7 cellular contexts compared by ENCODE assay signal in genomic region chr11:64854157-64854533, GRCh38. TPM values are rescaled to one million over a fixed set of nuclear protein-coding genes. Genes with fewer than 3 reads are reported as not detected.
DNase-seq lines count a peak whose midpoint lies in the region; FAIRE-seq and TF ChIP-seq lines count a peak whose summit lies in the region.
"Had no signal": no experiment of that assay in that cellular context is flagged by ENCODE, and none has a peak within 500 bp of the region (broad histone marks: within the 10 kb centered on the region; RNA-seq: fewer than 3 reads in every experiment).

No MANE protein-coding gene starts in this region.

- H3K4ac ChIP-seq in H1 (replicated peaks; ENCODE audit: insufficient read length, low read depth, low read length) = no peak overlapping the region

- H4K5ac ChIP-seq in H1 (ENCODE audit: insufficient read length, low read depth, low read length) = no peak overlapping the region

- FAIRE-seq in H1 (lab: Jason Lieb, UNC) (no peak), GM12891 (lab: Jason Lieb, UNC) (no peak)

- H2BK20ac ChIP-seq in H1 (ENCODE audit: low read length) = no peak overlapping the region

- no peak overlapping the region for H3K23ac ChIP-seq in H1 (ENCODE audit: insufficient read length)

- H3K9ac ChIP-seq in H1 (replicated peaks in 1 of 4; ENCODE audit: extremely low read depth in 1 of 4, low read depth in 3 of 4, low read length in 3 of 4) = 0 out of 7 replicates have a peak overlapping the region, but pooled peaks of 1 of the 4 experiments have one; percentile 5

- H3K4me1 Mint-ChIP-seq in activated T-cell treated with anti-CD3 and anti-CD28 coated beads, Interleukin-2, amount 50 U/mL, for 24 hours (ENCODE audit: low read depth) = peaks cover 91% of the 10 kb centered on the region

- H3K9me3 Mint-ChIP-seq in activated T-cell treated with anti-CD3 and anti-CD28 coated beads, Interleukin-2, amount 50 U/mL, for 24 hours = no peaks in the 10 kb centered on the region

- TF ChIP-seq POLR2A in H1 (IDR thresholded peaks at IDR 0.05; ENCODE audit: control extremely low read depth in 1 of 2, low read depth in 2 of 2, low read length in 2 of 2) (no peak), stomach (IDR thresholded peaks at IDR 0.05) (no peak), GM12891 (IDR thresholded peaks at IDR 0.05; ENCODE audit: low read depth, low read length) (no peak)

- H3K27ac Mint-ChIP-seq in activated T-cell treated with anti-CD3 and anti-CD28 coated beads, Interleukin-2, amount 50 U/mL, for 24 hours = peak overlapping the region; percentile 40

- H3K79me1 ChIP-seq in H1 (ENCODE audit: low read depth, low read length) = no peaks in the 10 kb centered on the region

- TF ChIP-seq CTCF in H1 (IDR thresholded peaks at IDR 0.05; ENCODE audit: control extremely low read depth in 1 of 3, insufficient read depth in 1 of 3, low read depth in 1 of 3, low read length in 3 of 3) (no peak), stomach (IDR thresholded peaks at IDR 0.05) (no peak)

- no peaks in the 10 kb centered on the region for H3K23me2 ChIP-seq in H1 (ENCODE audit: low read depth, low read length)

- H4K20me1 ChIP-seq in H1 (replicated peaks in 1 of 2; ENCODE audit: control insufficient read depth in 1 of 2, insufficient read depth in 2 of 2, low read length in 2 of 2) = peaks cover 0 to 5% of the 10 kb centered on the region in 2 experiments

- H3K27me3 ChIP-seq in H1 (replicated peaks in 1 of 4; ENCODE audit: control insufficient read depth in 3 of 4, extremely low read depth in 1 of 4, insufficient read depth in 3 of 4, low read length in 3 of 4) = no peaks in the 10 kb centered on the region
- no peaks in the 10 kb centered on the region for H3K27me3 ChIP-seq in stomach

- no peak overlapping the region for H3K4me2 ChIP-seq in H1 (ENCODE audit: insufficient read depth in 1 of 2, low read depth in 2 of 2, low read length in 2 of 2)

- H3K27me3 Mint-ChIP-seq in activated T-cell treated with anti-CD3 and anti-CD28 coated beads, Interleukin-2, amount 50 U/mL, for 24 hours = no peaks in the 10 kb centered on the region

- H3K18ac ChIP-seq in H1 (ENCODE audit: extremely low read depth, low read length) = no peak overlapping the region

- peak overlapping the region; percentile 39 for H3K4me3 Mint-ChIP-seq in activated T-cell treated with anti-CD3 and anti-CD28 coated beads, Interleukin-2, amount 50 U/mL, for 24 hours

- H2BK15ac ChIP-seq in H1 (ENCODE audit: low read length) = no peak overlapping the region

- no peaks in the 10 kb centered on the region for H3K79me2 ChIP-seq in H1 (ENCODE audit: control insufficient read depth in 1 of 2, insufficient read depth in 2 of 2, low read length in 2 of 2)

- peaks cover 71% of the 10 kb centered on the region for H3K36me3 Mint-ChIP-seq in activated T-cell treated with anti-CD3 and anti-CD28 coated beads, Interleukin-2, amount 50 U/mL, for 24 hours (ENCODE audit: low read depth)

- no peak overlapping the region for H3K14ac ChIP-seq in H1 (ENCODE audit: insufficient read length)

- intact Hi-C loops in stomach (cut with DNase I; ENCODE audit: low total_unique reads) = no loop called here

- H3K9me3 ChIP-seq in H1 (ENCODE audit: insufficient read depth in 2 of 2, low read depth in 1 of 2, low read length in 1 of 2) (no peaks in the 10 kb centered on the region), stomach (no peaks in the 10 kb centered on the region)

- H3K56ac ChIP-seq in H1 (replicated peaks; ENCODE audit: insufficient read length, low read depth, low read length) = no peak overlapping the region

- H4K8ac ChIP-seq in H1 (ENCODE audit: extremely low read depth, insufficient read depth, low read length) = no peak overlapping the region

- H3K4me1 ChIP-seq in H1 (replicated peaks in 1 of 4; ENCODE audit: control insufficient read depth in 3 of 4, insufficient read depth in 4 of 4, low read length in 3 of 4) (peaks cover 0 to 12% (median 5%) of the 10 kb centered on the region in 4 experiments; a peak in 5 of 7 replicates), stomach (peaks cover 93 to 99% (median 97%) of the 10 kb centered on the region in 4 donors)

- WGBS in H1 (ENCODE audit: extremely low coverage in 1 of 2, insufficient coverage in 1 of 2, insufficient read length in 1 of 2, insufficient replicate concordance in 2 of 2, low coverage in 1 of 2, low lambda C conversion rate in 2 of 2, missing lambda C conversion rate in 1 of 2), 2 experiments = 90% methylated on average over 24 of the region's 25 CpGs; no CpG with 5 or more reads in 1 of the 2 experiments
- 94 to 97% (median 96%) methylated on average over 24 to 25 of the region's 25 CpGs for WGBS in stomach, 5 donors

- no peak for TF ChIP-seq RAD21 in H1 (IDR thresholded peaks at IDR 0.05 in 1 of 2, conservative IDR thresholded peaks at IDR 0.05 in 1 of 2; ENCODE audit: low read depth in 2 of 2, low read length in 2 of 2)

- H3K27ac ChIP-seq in H1 (ENCODE audit: low read depth, low read length) (no peak overlapping the region), stomach (peak overlapping the region; percentile 2 to 94 (median 92))

- no peak overlapping the region for H2AK5ac ChIP-seq in H1 (ENCODE audit: low read depth, low read length)

- POLR2A ChIA-PET in H1 (lab: Charles Lee; ENCODE audit: partially characterized antibody) = interaction anchor here (1.3 to 25.7 kb wide), 2 partner anchors 13 to 30 kb away, joined by 4 to 408 read pairs; partner anchors contain the start of gene EHD1

- DNase-seq in activated T-cell treated with anti-CD3 and anti-CD28 coated beads, Interleukin-2, amount 50 U/mL, for 24 hours = no peak
- no peak for DNase-seq in activated T-cell treated with anti-CD3 and anti-CD28 coated beads for 4 hours
- no peak for DNase-seq in H1 (ENCODE audit: low read depth in 1 of 2, low spot score in 2 of 2)
- DNase-seq in stomach = no peak
- no peak for DNase-seq in cerebellum (ENCODE audit: low spot score)
- DNase-seq in GM12891 (ENCODE audit: insufficient read length, low spot score) = no peak
- DNase-seq: KBM-7 had no signal

- TF ChIP-seq EP300 in H1 (IDR thresholded peaks at IDR 0.05; ENCODE audit: borderline replicate concordance in 1 of 2, low read depth in 2 of 2, low read length in 2 of 2) = no peak
- no peak for TF ChIP-seq EP300 in stomach (IDR thresholded peaks at IDR 0.05)

- H3K4me3 ChIP-seq in H1 (ENCODE audit: extremely low read depth in 1 of 4, insufficient read depth in 2 of 4, low read depth in 3 of 4, low read length in 4 of 4) (no peak overlapping the region), stomach (peak overlapping the region in 2 of 4 donors; percentile 2 to 17)

- H2BK5ac ChIP-seq in H1 (ENCODE audit: low read depth, low read length) = peak overlapping the region; percentile 85

- no peak overlapping the region for H2BK120ac ChIP-seq in H1 (replicated peaks; ENCODE audit: low read depth, low read length)

- CTCF ChIA-PET in H1 (lab: Charles Lee; ENCODE audit: partially characterized antibody) = interaction anchor here (1.1 to 32.3 kb wide), 4 partner anchors 9 to 157 kb away, joined by 3 to 1058 read pairs (median 162); partner anchors contain the start of gene EHD1

- H2AFZ ChIP-seq in H1 (ENCODE audit: low read length) = no peak overlapping the region

- no peak overlapping the region for H4K91ac ChIP-seq in H1 (replicated peaks; ENCODE audit: insufficient read length, low read length)

- peaks cover 0 to 5% (median 0%) of the 10 kb centered on the region in 4 experiments; a peak in 3 of 8 replicates for H3K36me3 ChIP-seq in H1 (ENCODE audit: control insufficient read depth in 2 of 4, insufficient read depth in 4 of 4, low read length in 3 of 4)
- H3K36me3 ChIP-seq in stomach = peaks cover 30 to 45% (median 42%) of the 10 kb centered on the region in 4 donors

- H2BK12ac ChIP-seq in H1 (ENCODE audit: low read depth, low read length) = no peak overlapping the region

RNA-seq across cellular contexts. Expression of gene CDC42BPG, which starts 9.7 kb away (rescaled TPM):
- total RNA-seq in H1 (2021; fragmentation: NEBNext Ultra II Directional; extraction: Animal tissue kit (Norgen Biotek cat#: 25700)) = 10.6 and 12.3 TPM in 2 replicates
- polyA plus RNA-seq in H1 (2011; rRNA removed) (3.7 and 6.7 TPM in 2 replicates), stomach (10 to 100 TPM in 2 of 3 donors, 1 to 10 TPM in 1; 8.9 to 20.0 (median 10.9) TPM)
- polyA plus RNA-seq in H1 (2011; cell fraction: cytosol; rRNA removed) = 5.9 TPM
- 27.1 TPM for polyA plus RNA-seq in H1 (2011; cell fraction: nucleus; rRNA removed)
- 6.2 to 12.1 TPM (median 10.3 TPM) in 4 replicates for polyA plus RNA-seq in H1 (2012, experiment 1 of 2)
- 4.7 TPM for polyA plus RNA-seq in H1 (2012, experiment 2 of 2)
- 4.8 TPM for polyA plus RNA-seq in H1 (2013, experiment 1 of 2)
- 3.8 TPM for polyA plus RNA-seq in H1 (2013, experiment 2 of 2)
- 4.5 and 4.9 TPM in 2 replicates for polyA minus RNA-seq in H1 (2011; rRNA and poly(A)+ RNA removed)
- 7.4 TPM for polyA minus RNA-seq in H1 (2011; cell fraction: cytosol; rRNA and poly(A)+ RNA removed)
- 20.2 TPM for polyA minus RNA-seq in H1 (2011; cell fraction: nucleus; rRNA and poly(A)+ RNA removed)
- total RNA-seq in stomach (10 to 100 TPM; 10.3 to 66.5 (median 53.3) TPM), cerebellum (1.4 TPM)
- 0.36 TPM for polyA plus RNA-seq in GM12891 (2012; ENCODE audit: low read depth, missing spikeins)

RNA-seq across cellular contexts. Expression of gene EHD1, which starts 24.3 kb away (rescaled TPM):
- 36.9 and 42.9 TPM in 2 replicates for total RNA-seq in H1 (2021; fragmentation: NEBNext Ultra II Directional; extraction: Animal tissue kit (Norgen Biotek cat#: 25700))
- 31.5 and 54.0 TPM in 2 replicates for polyA plus RNA-seq in H1 (2011; rRNA removed)
- polyA plus RNA-seq in H1 (2011; cell fraction: cytosol; rRNA removed) = 33.1 TPM
- polyA plus RNA-seq in H1 (2011; cell fraction: nucleus; rRNA removed) = 38.0 TPM
- 22.9 to 33.8 TPM (median 30.9 TPM) in 4 replicates for polyA plus RNA-seq in H1 (2012, experiment 1 of 2)
- 28.9 TPM for polyA plus RNA-seq in H1 (2012, experiment 2 of 2)
- polyA plus RNA-seq in H1 (2013, experiment 1 of 2) = 19.7 TPM
- polyA plus RNA-seq in H1 (2013, experiment 2 of 2) = 17.7 TPM
- 24.7 and 48.1 TPM in 2 replicates for polyA minus RNA-seq in H1 (2011; rRNA and poly(A)+ RNA removed)
- 28.1 TPM for polyA minus RNA-seq in H1 (2011; cell fraction: cytosol; rRNA and poly(A)+ RNA removed)
- polyA minus RNA-seq in H1 (2011; cell fraction: nucleus; rRNA and poly(A)+ RNA removed) = 22.0 TPM
- 100 to 1,000 TPM in 2 of 5 donors, 10 to 100 TPM in 3; 23.3 to 160 (median 56.2) TPM for total RNA-seq in stomach
- polyA plus RNA-seq in stomach = 10 to 100 TPM; 17.9 to 24.6 (median 19.4) TPM
- 34.0 TPM for total RNA-seq in cerebellum
- 84.7 TPM for polyA plus RNA-seq in GM12891 (2012; ENCODE audit: low read depth, missing spikeins)

RNA-seq across cellular contexts. Expression of gene MEN1, which starts 43.8 kb away (rescaled TPM):
- 56.3 and 56.9 TPM in 2 replicates for total RNA-seq in H1 (2021; fragmentation: NEBNext Ultra II Directional; extraction: Animal tissue kit (Norgen Biotek cat#: 25700))
- polyA plus RNA-seq in H1 (2011; rRNA removed) (47.2 and 78.5 TPM in 2 replicates), stomach (10 to 100 TPM; 12.9 to 16.4 (median 13.6) TPM)
- 43.0 TPM for polyA plus RNA-seq in H1 (2011; cell fraction: cytosol; rRNA removed)
- polyA plus RNA-seq in H1 (2011; cell fraction: nucleus; rRNA removed) = 97.2 TPM
- 37.5 to 59.8 TPM (median 54.2 TPM) in 4 replicates for polyA plus RNA-seq in H1 (2012, experiment 1 of 2)
- polyA plus RNA-seq in H1 (2012, experiment 2 of 2) = 53.7 TPM
- polyA plus RNA-seq in H1 (2013, experiment 1 of 2) = 63.6 TPM
- 66.9 TPM for polyA plus RNA-seq in H1 (2013, experiment 2 of 2)
- 22.9 and 27.9 TPM in 2 replicates for polyA minus RNA-seq in H1 (2011; rRNA and poly(A)+ RNA removed)
- polyA minus RNA-seq in H1 (2011; cell fraction: cytosol; rRNA and poly(A)+ RNA removed) = 32.7 TPM
- polyA minus RNA-seq in H1 (2011; cell fraction: nucleus; rRNA and poly(A)+ RNA removed) = 27.2 TPM
- total RNA-seq in stomach (10 to 100 TPM in 4 of 5 donors, 1 to 10 TPM in 1; 9.4 to 62.5 (median 16.9) TPM), cerebellum (13.2 TPM)
- 16.2 TPM for polyA plus RNA-seq in GM12891 (2012; ENCODE audit: low read depth, missing spikeins)

RNA-seq across cellular contexts. Expression of gene MAP4K2, which starts 51.1 kb away (rescaled TPM):
- total RNA-seq in H1 (2021; fragmentation: NEBNext Ultra II Directional; extraction: Animal tissue kit (Norgen Biotek cat#: 25700)) = 20.7 and 24.0 TPM in 2 replicates
- 20.1 and 25.3 TPM in 2 replicates for polyA plus RNA-seq in H1 (2011; rRNA removed)
- polyA plus RNA-seq in H1 (2011; cell fraction: cytosol; rRNA removed) = 22.2 TPM
- polyA plus RNA-seq in H1 (2011; cell fraction: nucleus; rRNA removed) = 54.2 TPM
- 14.0 to 19.1 TPM (median 15.9 TPM) in 4 replicates for polyA plus RNA-seq in H1 (2012, experiment 1 of 2)
- 12.9 TPM for polyA plus RNA-seq in H1 (2012, experiment 2 of 2)
- polyA plus RNA-seq in H1 (2013, experiment 1 of 2) = 11.2 TPM
- polyA plus RNA-seq in H1 (2013, experiment 2 of 2) = 12.0 TPM
- polyA minus RNA-seq in H1 (2011; rRNA and poly(A)+ RNA removed) = 18.5 and 20.3 TPM in 2 replicates
- polyA minus RNA-seq in H1 (2011; cell fraction: cytosol; rRNA and poly(A)+ RNA removed) = 11.0 TPM
- 11.6 TPM for polyA minus RNA-seq in H1 (2011; cell fraction: nucleus; rRNA and poly(A)+ RNA removed)
- 10 to 100 TPM in 2 of 5 donors, 1 to 10 TPM in 3; 2.3 to 66.9 (median 9.0) TPM for total RNA-seq in stomach
- polyA plus RNA-seq in stomach = 10 to 100 TPM; 13.0 to 20.9 (median 13.8) TPM
- 10.1 TPM for total RNA-seq in cerebellum
- polyA plus RNA-seq in GM12891 (2012; ENCODE audit: low read depth, missing spikeins) = 30.2 TPM
